ENCODE assay signal across 23 cellular contexts in genomic region chr1:113278777-113279176, GRCh38.
"Had no signal": no experiment of that assay in that cellular context is flagged by ENCODE, and none has a peak within 500 bp of the region (broad histone marks: within the 10 kb centered on the region; RNA-seq: fewer than 3 reads in every experiment).

No MANE protein-coding gene starts in this region.

- DNase-seq: effector CD8-positive, alpha-beta T cell; effector memory CD8-positive, alpha-beta T cell; endodermal cell; erythroblast; esophagus squamous epithelium; foreskin fibroblast; gastrocnemius medialis; glutamatergic neuron; head of caudate nucleus; heart right ventricle; hippocampal formation; left colon; left ventricle myocardium superior; lower lobe of right lung; mesenchymal stem cell; mucosa of descending colon; naive B cell; naive thymus-derived CD8-positive, alpha-beta T cell had no signal

- H3K27ac Mint-ChIP-seq: effector memory CD8-positive, alpha-beta T cell; endodermal cell; mesothelial cell of epicardium; naive B cell; naive thymus-derived CD8-positive, alpha-beta T cell had no signal

- H3K4me3 Mint-ChIP-seq: effector memory CD8-positive, alpha-beta T cell; endodermal cell; mesothelial cell of epicardium; naive B cell; naive thymus-derived CD8-positive, alpha-beta T cell had no signal

- H3K36me3 Mint-ChIP-seq: mesothelial cell of epicardium; naive B cell; naive thymus-derived CD8-positive, alpha-beta T cell had no signal

- H3K27me3 ChIP-seq: esophagus squamous epithelium, gastrocnemius medialis had no signal

- H3K9me3 ChIP-seq: esophagus squamous epithelium, gastrocnemius medialis, heart right ventricle, lower lobe of right lung, mucosa of descending colon had no signal

- H3K27ac ChIP-seq: coronary artery, epithelial cell of prostate, esophagus squamous epithelium, gastrocnemius medialis, heart right ventricle, lower lobe of right lung had no signal

- ATAC-seq: effector memory CD8-positive, alpha-beta T cell; esophagus mucosa; gastrocnemius medialis; heart right ventricle; left colon; left lobe of liver; left ventricle myocardium superior; mucosa of descending colon; naive thymus-derived CD8-positive, alpha-beta T cell had no signal

- H3K36me3 ChIP-seq: esophagus squamous epithelium, gastrocnemius medialis, heart right ventricle, lower lobe of right lung had no signal

- H3K4me3 ChIP-seq: coronary artery, esophagus squamous epithelium, gastrocnemius medialis, heart right ventricle, lower lobe of right lung, mucosa of descending colon had no signal

- H3K4me1 ChIP-seq: gastrocnemius medialis, heart right ventricle, lower lobe of right lung had no signal

- H3K9me3 Mint-ChIP-seq: effector memory CD8-positive, alpha-beta T cell; endodermal cell; mesothelial cell of epicardium; naive B cell; naive thymus-derived CD8-positive, alpha-beta T cell had no signal

- H3K4me1 Mint-ChIP-seq: naive B cell; naive thymus-derived CD8-positive, alpha-beta T cell had no signal
